In genomic region chr4:135185256-135185655, GRCh38 we compare ENCODE assay signal across 18 cellular contexts.
"Had no signal": no experiment of that assay in that cellular context is flagged by ENCODE, and none has a peak within 500 bp of the region (broad histone marks: within the 10 kb centered on the region; RNA-seq: fewer than 3 reads in every experiment).

No MANE protein-coding gene starts in this region.

- H3K4me3 Mint-ChIP-seq: activated CD4-positive, alpha-beta memory T cell treated with anti-CD3 and anti-CD28 coated beads for 36 hours; activated CD4-positive, alpha-beta T cell treated with anti-CD3 and anti-CD28 coated beads for 36 hours; activated CD8-positive, alpha-beta memory T cell treated with anti-CD3 and anti-CD28 coated beads, Interleukin-2, amount 10 ng/mL, durations not matched to agents 7 days and 5 days; activated naive CD4-positive, alpha-beta T cell treated with anti-CD3 and anti-CD28 coated beads for 36 hours; naive B cell; stimulated activated naive CD8-positive, alpha-beta T cell treated with anti-CD3 and anti-CD28 coated beads, Interleukin-15, amount 100 ng/mL, for 72 hours; T-helper 17 cell had no signal

- H3K27ac Mint-ChIP-seq: activated CD4-positive, alpha-beta memory T cell treated with anti-CD3 and anti-CD28 coated beads for 36 hours; activated CD4-positive, alpha-beta T cell treated with anti-CD3 and anti-CD28 coated beads for 36 hours; activated CD8-positive, alpha-beta memory T cell treated with anti-CD3 and anti-CD28 coated beads, Interleukin-2, amount 10 ng/mL, durations not matched to agents 7 days and 5 days; activated naive CD4-positive, alpha-beta T cell treated with anti-CD3 and anti-CD28 coated beads for 36 hours; activated T-helper 2 cell treated with anti-CD3 and anti-CD28 coated beads, Interferon-gamma antibody, Interleukin-2, Interleukin-4, amounts not matched to agents 10 μg/mL and 5 μg/mL and 100 μg/mL, durations not matched to agents 14 hours and 24 hours and 36 hours; naive B cell; stimulated activated naive CD8-positive, alpha-beta T cell treated with anti-CD3 and anti-CD28 coated beads, Interleukin-15, amount 100 ng/mL, for 72 hours; T-helper 17 cell had no signal

- DNase-seq: activated CD4-positive, alpha-beta memory T cell treated with anti-CD3 and anti-CD28 coated beads for 36 hours; activated CD4-positive, alpha-beta T cell treated with anti-CD3 and anti-CD28 coated beads for 36 hours; activated CD8-positive, alpha-beta memory T cell treated with anti-CD3 and anti-CD28 coated beads, Interleukin-2, amount 10 ng/mL, durations not matched to agents 7 days and 5 days; activated naive CD4-positive, alpha-beta T cell treated with anti-CD3 and anti-CD28 coated beads for 36 hours; activated T-cell treated with anti-CD3 and anti-CD28 coated beads, Interleukin-2, amount 50 U/mL, for 1 hour; esophagus squamous epithelium; left lung; mammary epithelial cell; naive B cell; pancreas; sigmoid colon; spleen; stimulated activated naive CD8-positive, alpha-beta T cell treated with anti-CD3 and anti-CD28 coated beads, Interleukin-15, amount 100 ng/mL, for 72 hours; T-helper 17 cell; upper lobe of left lung; WERI-Rb-1 had no signal

- H3K4me1 ChIP-seq: esophagus squamous epithelium, left lung, pancreas, sigmoid colon, spleen, upper lobe of left lung had no signal

- H3K36me3 ChIP-seq: cardiac muscle cell, esophagus squamous epithelium, left lung, pancreas, sigmoid colon, spleen, upper lobe of left lung, WERI-Rb-1 had no signal

- H3K4me1 Mint-ChIP-seq: activated CD4-positive, alpha-beta T cell treated with anti-CD3 and anti-CD28 coated beads for 36 hours; activated CD8-positive, alpha-beta memory T cell treated with anti-CD3 and anti-CD28 coated beads, Interleukin-2, amount 10 ng/mL, durations not matched to agents 7 days and 5 days; naive B cell; stimulated activated naive CD8-positive, alpha-beta T cell treated with anti-CD3 and anti-CD28 coated beads, Interleukin-15, amount 100 ng/mL, for 72 hours; T-helper 17 cell had no signal

- H3K27me3 ChIP-seq: cardiac muscle cell, esophagus squamous epithelium, left lung, pancreas, sigmoid colon, spleen, upper lobe of left lung had no signal

- H3K36me3 Mint-ChIP-seq: activated CD4-positive, alpha-beta memory T cell treated with anti-CD3 and anti-CD28 coated beads for 36 hours; activated CD8-positive, alpha-beta memory T cell treated with anti-CD3 and anti-CD28 coated beads, Interleukin-2, amount 10 ng/mL, durations not matched to agents 7 days and 5 days; naive B cell had no signal

- ATAC-seq: activated CD4-positive, alpha-beta T cell treated with anti-CD3 and anti-CD28 coated beads for 36 hours; activated CD8-positive, alpha-beta memory T cell treated with anti-CD3 and anti-CD28 coated beads, Interleukin-2, amount 10 ng/mL, durations not matched to agents 7 days and 5 days; left lung; pancreas; stimulated activated naive CD8-positive, alpha-beta T cell treated with anti-CD3 and anti-CD28 coated beads, Interleukin-15, amount 100 ng/mL, for 72 hours; T-helper 17 cell had no signal

- H3K27me3 Mint-ChIP-seq: activated CD4-positive, alpha-beta memory T cell treated with anti-CD3 and anti-CD28 coated beads for 36 hours; activated CD4-positive, alpha-beta T cell treated with anti-CD3 and anti-CD28 coated beads for 36 hours; activated CD8-positive, alpha-beta memory T cell treated with anti-CD3 and anti-CD28 coated beads, Interleukin-2, amount 10 ng/mL, durations not matched to agents 7 days and 5 days; naive B cell; stimulated activated naive CD8-positive, alpha-beta T cell treated with anti-CD3 and anti-CD28 coated beads, Interleukin-15, amount 100 ng/mL, for 72 hours; T-helper 17 cell had no signal

- H3K4me3 ChIP-seq: cardiac muscle cell, esophagus squamous epithelium, left lung, pancreas, sigmoid colon, spleen, upper lobe of left lung had no signal

- H3K9me3 ChIP-seq: esophagus squamous epithelium, pancreas, sigmoid colon, upper lobe of left lung had no signal

- H3K27ac ChIP-seq: cardiac muscle cell, esophagus squamous epithelium, left lung, pancreas, sigmoid colon, spleen, upper lobe of left lung, WERI-Rb-1 had no signal
